ENCODE assay signal across 14 cellular contexts in genomic region chr3:27194494-27194893, GRCh38.
A peak's percentile ranks its signal among the peaks of the same experiment; 100 is the strongest.
DNase-seq lines count a peak whose midpoint lies in the region; ATAC-seq and TF ChIP-seq lines count a peak whose summit lies in the region.
"Had no signal": no experiment of that assay in that cellular context is flagged by ENCODE, and none has a peak within 500 bp of the region (broad histone marks: within the 10 kb centered on the region; RNA-seq: fewer than 3 reads in every experiment).

No MANE protein-coding gene starts in this region.

- H3K9me2 ChIP-seq in GM23338 (ENCODE audit: insufficient read depth) = 0 out of 2 replicates have a peak, but pooled peaks cover 5% of the 10 kb centered on the region

- H3K36me3 ChIP-seq in GM23338 (ENCODE audit: insufficient read depth) (no peaks in the 10 kb centered on the region), BE2C (no peaks in the 10 kb centered on the region), neural progenitor cell (no peaks in the 10 kb centered on the region)

- peaks cover 6% of the 10 kb centered on the region; the same call in 2 of the 3 replicates for H3K4me1 Mint-ChIP-seq in GM23338
- no peaks in the 10 kb centered on the region for H3K4me1 Mint-ChIP-seq in immature natural killer cell
- H3K4me1 Mint-ChIP-seq in neural progenitor cell = no peaks in the 10 kb centered on the region
- H3K4me1 Mint-ChIP-seq: IgD-negative memory B cell had no signal

- peaks cover 24% of the 10 kb centered on the region for H3K9me3 Mint-ChIP-seq in GM23338
- H3K9me3 Mint-ChIP-seq in immature natural killer cell = peaks cover 0 to 5% (median 2%) of the 10 kb centered on the region in 6 donors
- H3K9me3 Mint-ChIP-seq in neural progenitor cell = peaks cover 12% of the 10 kb centered on the region

- H2AFZ ChIP-seq in GM23338 (no peak overlapping the region), neural progenitor cell (replicated peaks) (no peak overlapping the region)

- H3K27me3 ChIP-seq in GM23338 (ENCODE audit: insufficient read depth) (no peaks in the 10 kb centered on the region), BE2C (no peaks in the 10 kb centered on the region), neural progenitor cell (no peaks in the 10 kb centered on the region)

- H3K79me2 ChIP-seq in GM23338 (replicated peaks; ENCODE audit: insufficient read depth) (no peaks in the 10 kb centered on the region), neural progenitor cell (ENCODE audit: low read depth) (no peaks in the 10 kb centered on the region)

- H3K36me3 Mint-ChIP-seq in GM23338 (ENCODE audit: low read depth) (peaks cover 20% of the 10 kb centered on the region), immature natural killer cell (no peaks in the 10 kb centered on the region), neural progenitor cell (peaks cover 3% of the 10 kb centered on the region)

- H3K27ac Mint-ChIP-seq in GM23338 = peak overlapping the region; percentile 42; the same call in 1 of the 2 replicates
- H3K27ac Mint-ChIP-seq in immature natural killer cell = no peak overlapping the region
- H3K27ac Mint-ChIP-seq in neural progenitor cell = no peak overlapping the region
- H3K27ac Mint-ChIP-seq: IgD-negative memory B cell had no signal

- no peak overlapping the region for H3K4me2 ChIP-seq in GM23338
- H3K4me2 ChIP-seq in neural progenitor cell = no peak overlapping the region

- H3K4me1 ChIP-seq in GM23338 (ENCODE audit: insufficient read depth) (peaks cover 4% of the 10 kb centered on the region; the same call in 1 of the 2 replicates), BE2C (no peaks in the 10 kb centered on the region), neural progenitor cell (no peaks in the 10 kb centered on the region)
- H3K4me1 ChIP-seq: Caco-2 had no signal

- TF ChIP-seq CTCF in GM23338 (conservative IDR thresholded peaks at IDR 0.05; ENCODE audit: low read depth in 2 of 2) (no peak), choroid plexus epithelial cell (conservative IDR thresholded peaks at IDR 0.05; ENCODE audit: low read depth, low read length) (no peak), retinal pigment epithelial cell (conservative IDR thresholded peaks at IDR 0.05; ENCODE audit: low read depth, low read length) (no peak), BE2C (IDR thresholded peaks at IDR 0.05; ENCODE audit: low read depth, low read length) (no peak), neural progenitor cell (IDR thresholded peaks at IDR 0.05) (no peak)

- H4K20me1 ChIP-seq in GM23338 (replicated peaks; ENCODE audit: insufficient read depth) = no peaks in the 10 kb centered on the region
- H4K20me1 ChIP-seq in neural progenitor cell (ENCODE audit: low read depth) = no peaks in the 10 kb centered on the region

- ATAC-seq in GM23338 (no peak), SK-N-SH treated with all-trans-retinoic acid at 6 μM for 48 hours (peak; percentile 58)

- H3K4me3 ChIP-seq in GM23338 = no peak overlapping the region
- no peak overlapping the region for H3K4me3 ChIP-seq in choroid plexus epithelial cell (ENCODE audit: low read depth, low read length)
- no peak overlapping the region for H3K4me3 ChIP-seq in retinal pigment epithelial cell (ENCODE audit: low read length)
- H3K4me3 ChIP-seq in BE2C (ENCODE audit: low read depth, low read length) = no peak overlapping the region
- H3K4me3 ChIP-seq in neural progenitor cell = no peak overlapping the region

- H3K27me3 Mint-ChIP-seq in GM23338 (ENCODE audit: insufficient read depth, low read depth, poor library complexity) (no peaks in the 10 kb centered on the region), immature natural killer cell (ENCODE audit: low read depth in 3 of 3) (peaks cover 0 to 2% (median 0%) of the 10 kb centered on the region in 3 donors), neural progenitor cell (ENCODE audit: insufficient read depth, low read depth) (no peaks in the 10 kb centered on the region)
- H3K27me3 Mint-ChIP-seq: IgD-negative memory B cell had no signal

- DNase-seq in GM23338 (ENCODE audit: low spot score) (no peak), choroid plexus epithelial cell (ENCODE audit: low read depth) (peak; percentile 40), retinal pigment epithelial cell (ENCODE audit: low read depth) (peak; percentile 34), immature natural killer cell (no peak), BE2C (no peak), neural progenitor cell (ENCODE audit: low spot score) (no peak)
- DNase-seq in activated naive CD4-positive, alpha-beta T cell (lab: John Stamatoyannopoulos, UW) = no peak
- DNase-seq: Caco-2, H7, NCI-H187 treated with DMSO at 0.1 percent for 48 hours, NCI-H69 had no signal

- H3K27ac ChIP-seq in GM23338 (ENCODE audit: low read depth) = no peak overlapping the region
- no peak overlapping the region for H3K27ac ChIP-seq in neural progenitor cell
- H3K27ac ChIP-seq: RWPE1 had no signal

- H3K9me3 ChIP-seq in BE2C (no peaks in the 10 kb centered on the region), neural progenitor cell (ENCODE audit: low read depth) (no peaks in the 10 kb centered on the region)
- H3K9me3 ChIP-seq: Caco-2 had no signal

- no peak overlapping the region for H3K4me3 Mint-ChIP-seq in GM23338
- no peak overlapping the region for H3K4me3 Mint-ChIP-seq in immature natural killer cell
- H3K4me3 Mint-ChIP-seq in neural progenitor cell = no peak overlapping the region
- H3K4me3 Mint-ChIP-seq: IgD-negative memory B cell had no signal

- H3F3A ChIP-seq in GM23338 (replicated peaks; ENCODE audit: low read depth) (no peaks in the 10 kb centered on the region), neural progenitor cell (ENCODE audit: low read depth) (no peaks in the 10 kb centered on the region)

- H3K9ac ChIP-seq in neural progenitor cell = no peak overlapping the region

TF ChIP-seq in GM23338, 12 proteins besides CTCF, POLR2A, EP300 and RAD21:
- no peak for TF ChIP-seq EZH2phosphoT487 (IDR thresholded peaks at IDR 0.05; ENCODE audit: unreplicated experiment)
- TF ChIP-seq STAT1 (IDR thresholded peaks at IDR 0.05; ENCODE audit: unreplicated experiment) = no peak
- no peak for TF ChIP-seq EZH2 (IDR thresholded peaks at IDR 0.05; ENCODE audit: low read depth, unreplicated experiment)
- TF ChIP-seq JUNB (IDR thresholded peaks at IDR 0.05; ENCODE audit: unreplicated experiment) = no peak
- no peak for TF ChIP-seq ETS1 (IDR thresholded peaks at IDR 0.05)

TF ChIP-seq in SK-N-SH treated with all-trans-retinoic acid at 6 μM for 48 hours, 23 proteins besides CTCF, POLR2A, EP300 and RAD21 (continues in another document):
- TF ChIP-seq ZNF70 (CRISPR knock-in tag; IDR thresholded peaks at IDR 0.05) = no peak
- no peak for TF ChIP-seq ZNF565 (CRISPR knock-in tag; conservative IDR thresholded peaks at IDR 0.05; ENCODE audit: low read depth)
- no peak for TF ChIP-seq TOX (CRISPR knock-in tag; IDR thresholded peaks at IDR 0.05; ENCODE audit: borderline replicate concordance)
- no peak for TF ChIP-seq RARB (CRISPR knock-in tag; IDR thresholded peaks at IDR 0.05)
- no peak for TF ChIP-seq ZFP30 (CRISPR knock-in tag; IDR thresholded peaks at IDR 0.05)
- no peak for TF ChIP-seq PPARA (CRISPR knock-in tag; IDR thresholded peaks at IDR 0.05; ENCODE audit: borderline replicate concordance)
- TF ChIP-seq GLIS3 (CRISPR knock-in tag; IDR thresholded peaks at IDR 0.05) = no peak
- TF ChIP-seq POU6F1 (CRISPR knock-in tag; IDR thresholded peaks at IDR 0.05; ENCODE audit: borderline replicate concordance, low read depth) = no peak
- TF ChIP-seq ARNTL (CRISPR knock-in tag; IDR thresholded peaks at IDR 0.05; ENCODE audit: borderline replicate concordance, low read depth) = no peak
- no peak for TF ChIP-seq BACH2 (CRISPR knock-in tag; IDR thresholded peaks at IDR 0.05; ENCODE audit: borderline replicate concordance)
- TF ChIP-seq CREB5 (CRISPR knock-in tag; IDR thresholded peaks at IDR 0.05; ENCODE audit: low read depth) = no peak
- TF ChIP-seq TCF4 (CRISPR knock-in tag; IDR thresholded peaks at IDR 0.05; ENCODE audit: borderline replicate concordance) = no peak
- no peak for TF ChIP-seq SNAI2 (CRISPR knock-in tag; IDR thresholded peaks at IDR 0.05)
- TF ChIP-seq ISL1 (CRISPR knock-in tag; IDR thresholded peaks at IDR 0.05) = no peak

Comparison
In these comparisons a context has a peak if more than half of its experiments do, and no peak if none do; other contexts are left out.
1. DNase-seq: peak in choroid plexus epithelial cell (single experiment) and retinal pigment epithelial cell (single experiment); none in GM23338 (single experiment), immature natural killer cell (0 of 3), BE2C (single experiment), activated naive CD4-positive, alpha-beta T cell (0 of 4) and neural progenitor cell (single experiment).